Comparison of ENCODE assay signal across 26 cellular contexts in the genomic region with DNA sequence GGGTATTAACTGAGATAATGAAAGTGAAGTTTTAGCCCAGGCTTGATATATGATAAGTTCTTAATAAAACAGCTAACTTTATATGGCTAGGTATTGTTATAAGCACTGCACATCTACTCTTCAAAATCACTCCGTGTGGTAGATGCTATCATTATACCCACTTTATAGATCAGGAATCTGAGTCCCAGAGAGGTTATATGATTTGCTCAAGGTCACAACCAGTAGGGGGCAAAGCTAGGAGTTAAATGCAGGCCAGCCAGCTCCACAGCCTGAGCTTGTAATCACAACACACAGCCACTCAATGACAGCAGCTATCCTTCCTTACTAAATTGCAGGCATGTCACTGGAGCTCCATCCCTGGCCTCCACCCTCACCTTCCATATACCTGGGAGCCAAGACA.
"Had no signal": no experiment of that assay in that cellular context is flagged by ENCODE, and none has a peak within 500 bp of the region (broad histone marks: within the 10 kb centered on the region; RNA-seq: fewer than 3 reads in every experiment).

No MANE protein-coding gene starts in this region.

- H3K4me1 ChIP-seq: heart right ventricle, pancreas, testis had no signal

- H3K27ac ChIP-seq: cardiac muscle cell, esophagus squamous epithelium, heart right ventricle, neutrophil, pancreas, stomach, testis, upper lobe of left lung had no signal

- H3K36me3 Mint-ChIP-seq: activated CD4-positive, alpha-beta memory T cell treated with anti-CD3 and anti-CD28 coated beads for 36 hours; activated CD8-positive, alpha-beta memory T cell treated with anti-CD3 and anti-CD28 coated beads, Interleukin-2, amount 10 ng/mL, durations not matched to agents 7 days and 5 days; activated naive CD8-positive, alpha-beta T cell treated with anti-CD3 and anti-CD28 coated beads, Interleukin-2, amount 10 ng/mL, durations not matched to agents 7 days and 5 days; immature natural killer cell; WTC11 had no signal

- H3K36me3 ChIP-seq: cardiac muscle cell, esophagus squamous epithelium, heart right ventricle, neutrophil, pancreas, upper lobe of left lung had no signal

- H3K4me1 Mint-ChIP-seq: activated CD8-positive, alpha-beta memory T cell treated with anti-CD3 and anti-CD28 coated beads, Interleukin-2, amount 10 ng/mL, durations not matched to agents 7 days and 5 days; activated naive CD8-positive, alpha-beta T cell treated with anti-CD3 and anti-CD28 coated beads, Interleukin-2, amount 10 ng/mL, durations not matched to agents 7 days and 5 days; immature natural killer cell had no signal

- H3K27me3 ChIP-seq: cardiac muscle cell, pancreas, stomach, testis, upper lobe of left lung had no signal

- H3K27me3 Mint-ChIP-seq: activated CD4-positive, alpha-beta memory T cell treated with anti-CD3 and anti-CD28 coated beads for 36 hours; activated CD4-positive, alpha-beta T cell treated with anti-CD3 and anti-CD28 coated beads for 36 hours had no signal

- H3K9me3 ChIP-seq: esophagus squamous epithelium, neutrophil, pancreas, testis had no signal

- ATAC-seq: activated CD4-positive, alpha-beta T cell treated with anti-CD3 and anti-CD28 coated beads for 36 hours; activated CD8-positive, alpha-beta memory T cell treated with anti-CD3 and anti-CD28 coated beads, Interleukin-2, amount 10 ng/mL, durations not matched to agents 7 days and 5 days; activated T-helper 17 cell treated with anti-CD3 and anti-CD28 coated beads, Interleukin-2, amount 50 U/mL, for 72 hours; heart right ventricle; left ventricle myocardium superior; pancreas; sciatic nerve; WTC11 had no signal

- H3K4me3 Mint-ChIP-seq: activated CD4-positive, alpha-beta memory T cell treated with anti-CD3 and anti-CD28 coated beads for 36 hours; activated CD4-positive, alpha-beta T cell treated with anti-CD3 and anti-CD28 coated beads for 36 hours; activated CD8-positive, alpha-beta memory T cell treated with anti-CD3 and anti-CD28 coated beads, Interleukin-2, amount 10 ng/mL, durations not matched to agents 7 days and 5 days; activated naive CD8-positive, alpha-beta T cell treated with anti-CD3 and anti-CD28 coated beads, Interleukin-2, amount 10 ng/mL, durations not matched to agents 7 days and 5 days; activated T-helper 17 cell treated with anti-CD3 and anti-CD28 coated beads, Interleukin-2, amount 50 U/mL, for 72 hours; dendritic cell treated with granulocyte-macrophage colony-stimulating factor and Interleukin-4, amounts not matched to agents 40 ng/mL and 50 ng/mL, for 4 days; immature natural killer cell; memory B cell; WTC11 had no signal

- H3K4me3 ChIP-seq: cardiac muscle cell, esophagus squamous epithelium, heart right ventricle, pancreas, smooth muscle cell, stomach, testis, upper lobe of left lung had no signal

- DNase-seq: activated CD4-positive, alpha-beta memory T cell treated with anti-CD3 and anti-CD28 coated beads for 36 hours; activated CD4-positive, alpha-beta T cell treated with anti-CD3 and anti-CD28 coated beads for 36 hours; activated CD8-positive, alpha-beta memory T cell treated with anti-CD3 and anti-CD28 coated beads, Interleukin-2, amount 10 ng/mL, durations not matched to agents 7 days and 5 days; activated naive CD4-positive, alpha-beta T cell; activated naive CD8-positive, alpha-beta T cell treated with anti-CD3 and anti-CD28 coated beads, Interleukin-2, amount 10 ng/mL, durations not matched to agents 7 days and 5 days; amygdala; effector CD8-positive, alpha-beta T cell; esophagus squamous epithelium; heart right ventricle; immature natural killer cell; kidney glomerular epithelial cell; left ventricle myocardium superior; pancreas; stimulated activated CD4-positive, alpha-beta T cell treated with anti-CD3 and anti-CD28 coated beads, Interleukin-4, amount 100 ng/mL, for 1 hour; stomach; testis; upper lobe of left lung had no signal

- FAIRE-seq: endothelial cell of umbilical vein, pancreas had no signal

- H3K27ac Mint-ChIP-seq: activated CD4-positive, alpha-beta memory T cell treated with anti-CD3 and anti-CD28 coated beads for 36 hours; activated CD4-positive, alpha-beta T cell treated with anti-CD3 and anti-CD28 coated beads for 36 hours; activated CD8-positive, alpha-beta memory T cell treated with anti-CD3 and anti-CD28 coated beads, Interleukin-2, amount 10 ng/mL, durations not matched to agents 7 days and 5 days; activated naive CD8-positive, alpha-beta T cell treated with anti-CD3 and anti-CD28 coated beads, Interleukin-2, amount 10 ng/mL, durations not matched to agents 7 days and 5 days; activated T-helper 17 cell treated with anti-CD3 and anti-CD28 coated beads, Interleukin-2, amount 50 U/mL, for 72 hours; immature natural killer cell; memory B cell; WTC11 had no signal

- H3K4me2 ChIP-seq: smooth muscle cell had no signal
